Comparison of ENCODE assay signal across 14 cellular contexts in the genomic region with DNA sequence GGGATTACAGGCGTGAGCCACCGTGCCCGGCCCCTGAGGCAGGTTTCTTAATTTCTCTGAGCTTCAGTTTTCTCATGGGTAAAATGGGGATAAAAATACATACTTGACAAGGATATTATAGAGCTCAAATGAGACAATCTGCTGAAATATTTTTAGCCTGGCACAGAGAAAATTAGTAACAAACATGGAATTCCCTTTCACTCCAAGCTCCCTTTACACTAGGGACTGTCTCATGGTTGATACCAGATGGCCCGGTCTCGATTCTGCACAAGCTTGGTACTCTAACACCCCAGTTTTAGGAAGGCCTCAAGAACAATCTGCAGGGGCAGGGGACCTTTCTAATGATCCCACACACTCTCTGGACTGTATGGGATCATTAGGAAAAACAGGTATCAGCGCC.
"Had no signal": no experiment of that assay in that cellular context is flagged by ENCODE, and none has a peak within 500 bp of the region (broad histone marks: within the 10 kb centered on the region; RNA-seq: fewer than 3 reads in every experiment).

No MANE protein-coding gene starts in this region.

- H3K36me3 ChIP-seq: left lung, lower lobe of right lung, pancreas, thyroid gland, upper lobe of left lung, uterus had no signal

- H3K4me1 ChIP-seq: gastroesophageal sphincter, left lung, lower lobe of right lung, pancreas, thyroid gland, upper lobe of left lung, uterus had no signal

- H3K4me3 ChIP-seq: gastroesophageal sphincter, left lung, lower lobe of right lung, pancreas, smooth muscle cell, thyroid gland, upper lobe of left lung, uterus had no signal

- H3K4me2 ChIP-seq: smooth muscle cell had no signal

- H3K27me3 ChIP-seq: gastroesophageal sphincter, left lung, pancreas, thyroid gland, upper lobe of left lung, uterus had no signal

- H3K27ac ChIP-seq: gastroesophageal sphincter, left lung, lower lobe of right lung, pancreas, thyroid gland, upper lobe of left lung, uterus had no signal

- DNase-seq: erythroblast; glutamatergic neuron; left lung; lower lobe of right lung; natural killer cell; pancreas; right cardiac atrium; stimulated activated CD4-positive, alpha-beta T cell treated with anti-CD3 and anti-CD28 coated beads, Interleukin-2, amount 100 ng/mL, for 48 hours; stimulated activated naive CD4-positive, alpha-beta T cell treated with Interleukin-2 at 50 U/mL for 16 hours; thyroid gland; upper lobe of left lung; uterus had no signal

- H3K9me3 ChIP-seq: gastroesophageal sphincter, left lung, lower lobe of right lung, pancreas, thyroid gland, upper lobe of left lung, uterus had no signal

- ATAC-seq: gastroesophageal sphincter, left lung, lower lobe of right lung, natural killer cell, pancreas, right cardiac atrium had no signal
